Comparison of ENCODE assay signal across 8 cellular contexts in the genomic region with DNA sequence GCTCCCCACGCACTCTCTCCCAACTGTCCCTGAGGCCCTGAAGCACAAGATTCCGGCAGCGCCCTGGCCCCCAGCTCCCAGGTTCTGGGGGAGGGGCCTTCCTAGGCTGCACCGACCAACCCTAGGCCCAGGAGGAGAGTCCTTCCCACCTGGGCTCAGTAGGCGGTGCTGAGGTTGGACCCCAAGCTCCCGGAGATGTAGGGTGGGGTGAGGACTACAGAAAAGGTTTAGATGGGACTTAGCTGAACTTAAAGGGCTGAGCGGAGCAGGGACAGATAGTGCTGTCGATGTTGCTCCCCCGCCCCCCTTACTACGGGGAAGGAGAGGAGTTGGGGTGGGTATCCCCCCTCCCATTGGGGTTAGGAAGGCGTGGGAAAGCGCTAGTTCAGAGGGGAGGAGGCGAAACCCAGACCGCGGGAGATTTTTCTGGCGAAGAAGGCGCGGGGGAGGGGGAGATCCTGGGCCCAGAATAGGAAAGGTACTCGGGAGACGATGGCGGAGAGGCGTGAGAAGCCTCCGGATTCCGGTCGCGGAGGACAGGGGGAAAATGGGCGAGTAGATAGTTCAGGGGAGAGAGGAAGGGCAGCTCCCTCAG. TPM values are rescaled to one million over a fixed set of nuclear protein-coding genes. Genes with fewer than 3 reads are reported as not detected.
DNase-seq lines count a peak whose midpoint lies in the region; ATAC-seq, FAIRE-seq and TF ChIP-seq lines count a peak whose summit lies in the region.

No MANE protein-coding gene starts in this region.

- H3K27me3 ChIP-seq in Panc1 (ENCODE audit: control insufficient read depth, insufficient read depth, low read length): no peaks in the 10 kb centered on the region
- no peaks in the 10 kb centered on the region for H3K27me3 ChIP-seq in bronchial epithelial cell (ENCODE audit: control insufficient read depth, insufficient read depth, low read length)

- CTCF ChIA-PET in Panc1 (lab: Charles Lee): interaction anchor here (0.6 to 1.2 kb wide), 2 partner anchors 22 to 127 kb away, joined by 3 to 9 read pairs; no protein-coding TSS in a partner anchor

- H3K27ac ChIP-seq in Panc1 (ENCODE audit: low read length): peak overlapping the region; percentile 92

- H3K9me3 ChIP-seq in Panc1 (ENCODE audit: control insufficient read depth, insufficient read depth, low read depth, low read length): no peaks in the 10 kb centered on the region

- H3K4me3 ChIP-seq in HFF-Myc (replicated peaks; ENCODE audit: low read depth, low read length) (peak overlapping the region; percentile 75), Panc1 (ENCODE audit: low read depth in 2 of 2, low read length in 2 of 2) (peak overlapping the region; percentile 65 to 90), bronchial epithelial cell (ENCODE audit: low read depth, low read length) (peak overlapping the region; percentile 85)

- intact Hi-C loops in Panc1 (cut with micrococcal nuclease; ENCODE audit: unreplicated experiment): no loop called here

- ATAC-seq in Panc1: peak; percentile 8
- ATAC-seq in HG02588 (IDR thresholded peaks at IDR 0.05; ENCODE audit: unreplicated experiment): no peak

- peaks cover 47% of the 10 kb centered on the region for H3K4me1 ChIP-seq in Panc1 (ENCODE audit: control insufficient read depth, insufficient read depth, low read length)

- in situ Hi-C loops in Panc1 (cut with HindIII; ENCODE audit: low pct_unique_long_range_greater_than_20kb, low sequenced_read_pairs): no loop called here

- BruUV-seq in Panc1 (replicated peaks; lab: Mats Ljungman, UMichigan): no TSS peak

- TF ChIP-seq CTCF in HFF-Myc (IDR thresholded peaks at IDR 0.05; ENCODE audit: low read depth, low read length, missing control alignments): no peak
- no peak for TF ChIP-seq CTCF in Panc1 (IDR thresholded peaks at IDR 0.05)
- TF ChIP-seq CTCF in bronchial epithelial cell (IDR thresholded peaks at IDR 0.05; ENCODE audit: insufficient read depth, low read length, severe bottlenecking): no peak

- no peak for FAIRE-seq in bronchial epithelial cell (lab: Jason Lieb, UNC)

- H3K36me3 ChIP-seq in Panc1 (ENCODE audit: control insufficient read depth, insufficient read depth, low read length) (peaks cover 8% of the 10 kb centered on the region), bronchial epithelial cell (ENCODE audit: control insufficient read depth, insufficient read depth, low read length) (peaks cover 6% of the 10 kb centered on the region)

- DNase-seq in C1 segment of cervical spinal cord (lab: John Stamatoyannopoulos, UW) (peak in 9 of 14 donors; percentile 18 to 74 (median 43)), HFF-Myc (ENCODE audit: extremely low read depth, low read depth) (no peak), Panc1 (ENCODE audit: low read depth, low spot score) (no peak), bronchial epithelial cell (ENCODE audit: low read depth) (peak; percentile 72), left kidney (ENCODE audit: low read depth, low spot score) (peak; percentile 90), SKM-1 (lab: John Stamatoyannopoulos, UW; ENCODE audit: unreplicated experiment) (no peak)
- DNase-seq in stimulated activated naive CD4-positive, alpha-beta T cell (lab: John Stamatoyannopoulos, UW): peak in 4 of 6 experiments; percentile 21 to 40 (median 28)

- POLR2A ChIA-PET in Panc1 (lab: Charles Lee): interaction anchor here (0.5 kb wide), 1 partner anchor 13 kb away, joined by 3 read pairs; no protein-coding TSS in a partner anchor

RNA-seq across cellular contexts. Expression of gene BAZ2A, which starts 4.2 kb away (rescaled TPM):
- total RNA-seq in Panc1 (2021; ENCODE audit: unreplicated experiment) (131 TPM), bronchial epithelial cell (10.8 and 19.1 TPM in 2 replicates)
- polyA plus RNA-seq in Panc1 (2012; ENCODE audit: insufficient read length): 77.0 TPM

RNA-seq across cellular contexts. Expression of gene ATP5F1B, which starts 11.4 kb away (rescaled TPM):
- total RNA-seq in Panc1 (2021; ENCODE audit: unreplicated experiment) (999 TPM), bronchial epithelial cell (519 and 608 TPM in 2 replicates)
- polyA plus RNA-seq in Panc1 (2012; ENCODE audit: insufficient read length): 1,395 TPM

RNA-seq across cellular contexts. Expression of gene PTGES3, which starts 53.7 kb away (rescaled TPM):
- total RNA-seq in Panc1 (2021; ENCODE audit: unreplicated experiment) (339 TPM), bronchial epithelial cell (58.4 and 64.3 TPM in 2 replicates)
- 264 TPM for polyA plus RNA-seq in Panc1 (2012; ENCODE audit: insufficient read length)

Comparison
In these comparisons a context has a peak if more than half of its experiments do, and no peak if none do; other contexts are left out.
1. DNase-seq: peak in C1 segment of cervical spinal cord (9 of 14), bronchial epithelial cell (single experiment), left kidney (single experiment) and stimulated activated naive CD4-positive, alpha-beta T cell (4 of 6); none in HFF-Myc (single experiment), Panc1 (single experiment) and SKM-1 (single experiment).
2. Peak in every context shown above with its lines, with median percentiles within 50 percentile points of each other: H3K4me3 ChIP-seq.